ENCODE assay signal across 1 cellular context in the genomic region with DNA sequence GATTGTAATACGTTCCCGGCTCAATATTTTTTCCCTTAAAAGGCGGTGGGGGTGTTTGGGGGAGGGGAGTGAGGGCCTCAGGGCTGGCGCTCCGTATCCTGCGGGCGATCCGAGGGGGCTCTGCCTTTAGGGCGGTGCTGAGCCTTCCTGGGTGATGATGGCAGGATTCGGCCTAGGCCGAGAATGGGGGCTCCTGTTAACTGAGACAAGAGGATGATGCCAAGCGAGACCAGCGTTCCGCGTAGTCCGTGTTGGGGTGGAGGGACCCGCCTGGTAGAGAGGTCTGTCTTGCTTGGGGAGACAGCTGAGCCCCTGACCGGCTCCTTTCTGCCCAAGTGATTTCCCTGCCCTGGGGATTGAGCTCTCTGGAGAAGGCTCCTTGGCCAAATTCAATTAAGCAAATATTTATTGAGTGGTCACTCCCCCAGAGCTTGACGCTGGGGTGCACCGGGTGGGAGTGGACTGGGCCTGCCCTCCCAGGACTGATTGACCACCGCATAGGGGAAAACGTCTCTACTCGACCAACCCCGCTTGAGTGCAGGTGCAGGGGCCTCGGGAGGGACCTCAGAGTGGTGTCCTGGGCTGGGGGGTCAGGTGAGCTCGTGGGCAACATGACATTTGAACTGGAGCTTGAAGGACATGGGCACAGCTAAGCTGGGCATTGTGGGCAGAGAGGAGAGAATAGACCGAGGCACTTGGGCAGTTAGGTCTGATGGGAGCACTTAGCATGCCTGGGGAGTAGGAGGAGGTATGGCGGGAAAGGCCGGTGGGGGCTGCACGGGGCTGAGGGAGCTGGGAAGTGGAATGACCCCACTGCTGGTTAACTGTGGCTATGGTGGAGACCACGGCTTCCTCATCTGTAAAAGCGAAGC.
TF ChIP-seq lines count a peak whose summit lies in the region.

No MANE protein-coding gene starts in this region.

TF ChIP-seq in GM12878, 131 proteins besides CTCF, POLR2A, EP300 and RAD21:
- TF ChIP-seq SIX5 (IDR thresholded peaks at IDR 0.05; ENCODE audit: low read depth, low read length, severe bottlenecking) (no peak), CREM (IDR thresholded peaks at IDR 0.05; ENCODE audit: low read depth) (no peak), FOS (IDR thresholded peaks at IDR 0.05; ENCODE audit: borderline replicate concordance, extremely low read depth, insufficient read length) (no peak), TAF1 (IDR thresholded peaks at IDR 0.05; ENCODE audit: borderline replicate concordance, low read depth, low read length) (no peak), YBX1 (IDR thresholded peaks at IDR 0.05) (no peak)
- TF ChIP-seq, protein P1, sequence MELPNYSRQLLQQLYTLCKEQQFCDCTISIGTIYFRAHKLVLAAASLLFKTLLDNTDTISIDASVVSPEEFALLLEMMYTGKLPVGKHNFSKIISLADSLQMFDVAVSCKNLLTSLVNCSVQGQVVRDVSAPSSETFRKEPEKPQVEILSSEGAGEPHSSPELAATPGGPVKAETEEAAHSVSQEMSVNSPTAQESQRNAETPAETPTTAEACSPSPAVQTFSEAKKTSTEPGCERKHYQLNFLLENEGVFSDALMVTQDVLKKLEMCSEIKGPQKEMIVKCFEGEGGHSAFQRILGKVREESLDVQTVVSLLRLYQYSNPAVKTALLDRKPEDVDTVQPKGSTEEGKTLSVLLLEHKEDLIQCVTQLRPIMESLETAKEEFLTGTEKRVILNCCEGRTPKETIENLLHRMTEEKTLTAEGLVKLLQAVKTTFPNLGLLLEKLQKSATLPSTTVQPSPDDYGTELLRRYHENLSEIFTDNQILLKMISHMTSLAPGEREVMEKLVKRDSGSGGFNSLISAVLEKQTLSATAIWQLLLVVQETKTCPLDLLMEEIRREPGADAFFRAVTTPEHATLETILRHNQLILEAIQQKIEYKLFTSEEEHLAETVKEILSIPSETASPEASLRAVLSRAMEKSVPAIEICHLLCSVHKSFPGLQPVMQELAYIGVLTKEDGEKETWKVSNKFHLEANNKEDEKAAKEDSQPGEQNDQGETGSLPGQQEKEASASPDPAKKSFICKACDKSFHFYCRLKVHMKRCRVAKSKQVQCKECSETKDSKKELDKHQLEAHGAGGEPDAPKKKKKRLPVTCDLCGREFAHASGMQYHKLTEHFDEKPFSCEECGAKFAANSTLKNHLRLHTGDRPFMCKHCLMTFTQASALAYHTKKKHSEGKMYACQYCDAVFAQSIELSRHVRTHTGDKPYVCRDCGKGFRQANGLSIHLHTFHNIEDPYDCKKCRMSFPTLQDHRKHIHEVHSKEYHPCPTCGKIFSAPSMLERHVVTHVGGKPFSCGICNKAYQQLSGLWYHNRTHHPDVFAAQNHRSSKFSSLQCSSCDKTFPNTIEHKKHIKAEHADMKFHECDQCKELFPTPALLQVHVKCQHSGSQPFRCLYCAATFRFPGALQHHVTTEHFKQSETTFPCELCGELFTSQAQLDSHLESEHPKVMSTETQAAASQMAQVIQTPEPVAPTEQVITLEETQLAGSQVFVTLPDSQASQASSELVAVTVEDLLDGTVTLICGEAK (IDR thresholded peaks at IDR 0.05; ENCODE audit: borderline replicate concordance) = no peak
